Comparison of ENCODE assay signal across 11 cellular contexts in genomic region chr5:35851282-35851681, GRCh38. TPM values are rescaled to one million over a fixed set of nuclear protein-coding genes. Genes with fewer than 3 reads are reported as not detected.
DNase-seq lines count a peak whose midpoint lies in the region; ATAC-seq and TF ChIP-seq lines count a peak whose summit lies in the region.
"Had no signal": no experiment of that assay in that cellular context is flagged by ENCODE, and none has a peak within 500 bp of the region (broad histone marks: within the 10 kb centered on the region; RNA-seq: fewer than 3 reads in every experiment).

No MANE protein-coding gene starts in this region.

- H3K9me2 ChIP-seq in GM23248 (ENCODE audit: insufficient read depth) = no peaks in the 10 kb centered on the region

- no peaks in the 10 kb centered on the region for H3K36me3 ChIP-seq in A673 (ENCODE audit: insufficient read depth, low read length, poor library complexity, severe bottlenecking)
- no peaks in the 10 kb centered on the region for H3K36me3 ChIP-seq in GM23248 (ENCODE audit: low read depth)
- no peaks in the 10 kb centered on the region for H3K36me3 ChIP-seq in ascending aorta
- H3K36me3 ChIP-seq in mesendoderm (ENCODE audit: control insufficient read depth, insufficient read depth, low read length) = no peaks in the 10 kb centered on the region

- no peak overlapping the region for H3K27ac ChIP-seq in A673 (ENCODE audit: low read depth, low read length, poor library complexity, severe bottlenecking)
- H3K27ac ChIP-seq in GM23248 = no peak overlapping the region
- H3K27ac ChIP-seq in ascending aorta = no peak overlapping the region
- no peak overlapping the region for H3K27ac ChIP-seq in mesendoderm (ENCODE audit: low read depth, low read length)
- H3K27ac ChIP-seq: parathyroid adenoma had no signal

- no peaks in the 10 kb centered on the region for H3K79me2 ChIP-seq in GM23248 (ENCODE audit: insufficient read depth)
- H3K79me2 ChIP-seq in mesendoderm (ENCODE audit: control insufficient read depth, insufficient read depth, low read length) = no peaks in the 10 kb centered on the region
- H3K79me2 ChIP-seq: parathyroid adenoma had no signal

- H3K4me3 Mint-ChIP-seq in chondrocyte (ENCODE audit: unreplicated experiment) = no peak overlapping the region

- H3K9me3 Mint-ChIP-seq in chondrocyte (ENCODE audit: low read depth) = no peaks in the 10 kb centered on the region

- no peak overlapping the region for H2AK5ac ChIP-seq in mesendoderm (ENCODE audit: low read length)

- H2BK15ac ChIP-seq in mesendoderm (replicated peaks; ENCODE audit: low read depth) = no peak overlapping the region

- in situ Hi-C loops in GM23248 (cut with MboI) = no loop called here

- H3K4me1 ChIP-seq in A673 (ENCODE audit: insufficient read depth, low read length, poor library complexity, severe bottlenecking) (peaks cover 19% of the 10 kb centered on the region), GM23248 (ENCODE audit: insufficient read depth) (peaks cover 25% of the 10 kb centered on the region), ascending aorta (no peaks in the 10 kb centered on the region), mesendoderm (ENCODE audit: control insufficient read depth, low read depth, low read length) (no peaks in the 10 kb centered on the region)

- H3K9ac ChIP-seq in GM23248 (peak overlapping the region; percentile 46), mesendoderm (ENCODE audit: low read length) (no peak overlapping the region)
- H3K9ac ChIP-seq: parathyroid adenoma had no signal

- peaks cover 23% of the 10 kb centered on the region for H3F3A ChIP-seq in GM23248 (ENCODE audit: insufficient read depth)

- H2AFZ ChIP-seq in GM23248 = peak overlapping the region; percentile 84
- H2AFZ ChIP-seq: parathyroid adenoma had no signal

- intact Hi-C loops in A673 (cut with micrococcal nuclease; ENCODE audit: unreplicated experiment) = no loop called here
- intact Hi-C loops in ascending aorta (cut with DNase I) = no loop called here

- H3K18ac ChIP-seq in mesendoderm (ENCODE audit: low read length) = no peak overlapping the region

- no peak overlapping the region for H2BK5ac ChIP-seq in mesendoderm (ENCODE audit: low read length)

- no TSS peak for BruUV-seq in A673 (replicated peaks; lab: Mats Ljungman, UMichigan)

- TF ChIP-seq CTCF in A673 (conservative IDR thresholded peaks at IDR 0.05; ENCODE audit: low read depth, low read length) = no peak
- no peak for TF ChIP-seq CTCF in ascending aorta (IDR thresholded peaks at IDR 0.05)
- TF ChIP-seq CTCF in chondrocyte (IDR thresholded peaks at IDR 0.05) = no peak

- peak overlapping the region; percentile 13 for H3K4me3 ChIP-seq in A673 (ENCODE audit: low read depth, low read length, poor library complexity, severe bottlenecking)
- H3K4me3 ChIP-seq in GM23248 = peak overlapping the region; percentile 73
- H3K4me3 ChIP-seq in ascending aorta = peak overlapping the region; percentile 25 to 36
- H3K4me3 ChIP-seq in mesendoderm (ENCODE audit: low read length) = no peak overlapping the region

- H3K9me3 ChIP-seq in A673 (ENCODE audit: low read depth, low read length, poor library complexity, severe bottlenecking) = no peaks in the 10 kb centered on the region
- no peaks in the 10 kb centered on the region for H3K9me3 ChIP-seq in GM23248 (ENCODE audit: low read depth)
- H3K9me3 ChIP-seq in ascending aorta = no peaks in the 10 kb centered on the region

- H4K5ac ChIP-seq in mesendoderm (ENCODE audit: low read length) = no peak overlapping the region

- peaks cover 31% of the 10 kb centered on the region for H3K4me1 Mint-ChIP-seq in chondrocyte (ENCODE audit: low read depth)

- no peak overlapping the region for H2BK120ac ChIP-seq in mesendoderm (ENCODE audit: low read depth, low read length)

- 20 to 31% methylated on average over 4 of the region's 4 CpGs for WGBS in GM23248 (ENCODE audit: low coverage in 1 of 2, low lambda C conversion rate in 2 of 2, missing lambda C conversion rate in 2 of 2), 2 experiments
- no CpG with 5 or more reads among the region's 4 CpGs for WGBS in mesendoderm (ENCODE audit: extremely low coverage, insufficient coverage, low lambda C conversion rate)

- H3K36me3 Mint-ChIP-seq in chondrocyte (ENCODE audit: low read depth) = no peaks in the 10 kb centered on the region

- no peak overlapping the region for H3K23ac ChIP-seq in mesendoderm (ENCODE audit: low read length)

- POLR2A ChIA-PET in A673 (lab: Charles Lee; ENCODE audit: low non-redundant PET) = no interaction called here

- H4K8ac ChIP-seq in mesendoderm (ENCODE audit: low read depth, low read length) = no peak overlapping the region

- no peaks in the 10 kb centered on the region for H3K79me1 ChIP-seq in mesendoderm (ENCODE audit: low read length)

- no peak overlapping the region for H3K4ac ChIP-seq in mesendoderm (ENCODE audit: low read depth, low read length)

- H4K20me1 ChIP-seq in GM23248 (ENCODE audit: insufficient read depth) = no peaks in the 10 kb centered on the region

- DNase-seq in A673 (ENCODE audit: low spot score) (no peak), GM23248 (peak; percentile 77), ascending aorta (ENCODE audit: low spot score in 2 of 2) (no peak), mesendoderm (peak; percentile 29), ecto neural progenitor cell (ENCODE audit: low spot score) (no peak), NCI-H526 (lab: John Stamatoyannopoulos, UW) (no peak), chondrocyte (ENCODE audit: low spot score) (no peak)
- DNase-seq: NCI-H526 treated with DMSO at 0.1 percent for 48 hours, T-helper 1 cell had no signal

- CTCF ChIA-PET in A673 (lab: Charles Lee) = no interaction called here

- H3K27ac Mint-ChIP-seq in chondrocyte (ENCODE audit: unreplicated experiment) = no peak overlapping the region

- H3K27me3 Mint-ChIP-seq in chondrocyte (ENCODE audit: low read depth) = no peaks in the 10 kb centered on the region

- no peak overlapping the region for H3K56ac ChIP-seq in mesendoderm (ENCODE audit: low read length)

- ATAC-seq in HG03025 (IDR thresholded peaks at IDR 0.05; ENCODE audit: low FRiP score, unreplicated experiment) = no peak

- H3K4me2 ChIP-seq in GM23248 (ENCODE audit: unreplicated experiment) = peak overlapping the region; percentile 90
- no peak overlapping the region for H3K4me2 ChIP-seq in mesendoderm (ENCODE audit: low read length)

- H3K27me3 ChIP-seq in A673 (replicated peaks; ENCODE audit: insufficient read depth, low read depth, low read length, poor library complexity) (no peaks in the 10 kb centered on the region), GM23248 (replicated peaks; ENCODE audit: insufficient read depth) (no peaks in the 10 kb centered on the region), ascending aorta (no peaks in the 10 kb centered on the region), mesendoderm (ENCODE audit: insufficient read depth, low read length, poor library complexity) (no peaks in the 10 kb centered on the region)

RNA-seq across cellular contexts. Expression of gene IL7R, which starts 5.4 kb away (rescaled TPM):
- total RNA-seq in A673 (2021) (4.2 and 7.7 TPM in 2 replicates), ascending aorta (6.6 TPM), chondrocyte (0.36 to 0.56 TPM (median 0.50 TPM) in 3 replicates)
- 12.6 and 16.9 TPM in 2 replicates for total RNA-seq in GM23248 (2014; rRNA removed; shearing (Covaris generic))
- polyA plus RNA-seq in GM23248 (2016; fragmentation: Nextera tagmentation; extraction: Ambion mirVana) = 10.9 and 13.9 TPM in 2 replicates
- polyA plus RNA-seq in mesendoderm (2013, experiment 1 of 2) = under 0.01 TPM
- 0.04 TPM for polyA plus RNA-seq in mesendoderm (2013, experiment 2 of 2)

Comparison
In these comparisons a context has a peak if more than half of its experiments do, and no peak if none do; other contexts are left out.
1. DNase-seq: peak in GM23248 (single experiment) and mesendoderm (single experiment); none in A673 (single experiment), ascending aorta (0 of 2), ecto neural progenitor cell (single experiment), NCI-H526 (0 of 2) and chondrocyte (single experiment).